24 cellular contexts compared by ENCODE assay signal in genomic region chr15:98763179-98763578, GRCh38.
DNase-seq lines count a peak whose midpoint lies in the region; ATAC-seq, FAIRE-seq and TF ChIP-seq lines count a peak whose summit lies in the region.
"Had no signal": no experiment of that assay in that cellular context is flagged by ENCODE, and none has a peak within 500 bp of the region (broad histone marks: within the 10 kb centered on the region; RNA-seq: fewer than 3 reads in every experiment).

No MANE protein-coding gene starts in this region.

- BruUV-seq in PC-3 (replicated peaks; lab: Mats Ljungman, UMichigan): no TSS peak

- no peaks in the 10 kb centered on the region for H4K20me1 ChIP-seq in PC-3 (ENCODE audit: low read length)

- FAIRE-seq in pancreas (lab: Jason Lieb, UNC): no peak
- FAIRE-seq: endometrium, GM12878, GM19239 had no signal

- ATAC-seq in PC-3: no peak
- peak; percentile 32 to 72 (median 58) for ATAC-seq in pancreas
- ATAC-seq in HG03095 (IDR thresholded peaks at IDR 0.05; ENCODE audit: unreplicated experiment): no peak
- ATAC-seq: activated naive CD8-positive, alpha-beta T cell treated with anti-CD3 and anti-CD28 coated beads, Interleukin-2, amount 50 U/mL, for 24 hours; CD8-positive, alpha-beta T cell; GM12878 had no signal

- H3K9me3 ChIP-seq in HUES48 (ENCODE audit: control insufficient read depth, insufficient read depth, low read length) (no peaks in the 10 kb centered on the region), PC-3 (ENCODE audit: low read length) (no peaks in the 10 kb centered on the region), pancreas (no peaks in the 10 kb centered on the region)
- H3K9me3 ChIP-seq: prostate gland had no signal

- intact Hi-C loops in PC-3 (cut with micrococcal nuclease): no loop called here
- intact Hi-C loops in pancreas (cut with DNase I): no loop called here

- H3K4me1 ChIP-seq in HUES48 (ENCODE audit: control insufficient read depth, insufficient read depth, low read length) (peaks cover 48% of the 10 kb centered on the region), PC-3 (ENCODE audit: insufficient read depth, low read length) (no peaks in the 10 kb centered on the region), pancreas (peaks cover 0 to 16% (median 14%) of the 10 kb centered on the region in 3 donors)

- H3K4me3 ChIP-seq in HUES48 (ENCODE audit: low read depth, low read length): no peak overlapping the region
- no peak overlapping the region for H3K4me3 ChIP-seq in PC-3 (ENCODE audit: low read length)
- no peak overlapping the region for H3K4me3 ChIP-seq in pancreas
- H3K4me3 ChIP-seq: GM12878, prostate gland, SK-N-MC, smooth muscle cell had no signal

- CTCF ChIA-PET in PC-3 (lab: Charles Lee): no interaction called here

- H2AFZ ChIP-seq in PC-3 (ENCODE audit: low read length): no peak overlapping the region

- H3K9me2 ChIP-seq in PC-3 (replicated peaks; ENCODE audit: low read length): no peaks in the 10 kb centered on the region

- H3F3A ChIP-seq in PC-3 (ENCODE audit: low read length, unreplicated experiment): no peaks in the 10 kb centered on the region

- H3K27me3 ChIP-seq in HUES48 (ENCODE audit: control insufficient read depth, insufficient read depth, low read length) (no peaks in the 10 kb centered on the region), PC-3 (ENCODE audit: low read length) (no peaks in the 10 kb centered on the region), pancreas (no peaks in the 10 kb centered on the region)

- no peaks in the 10 kb centered on the region for H3K79me2 ChIP-seq in PC-3 (ENCODE audit: low read length)

- no peak for TF ChIP-seq CTCF in PC-3 (conservative IDR thresholded peaks at IDR 0.05; ENCODE audit: low read depth, low read length)
- no peak for TF ChIP-seq CTCF in pancreas (IDR thresholded peaks at IDR 0.05)

- WGBS in pancreas, 2 donors: 13 to 24% methylated on average over 4 of the region's 4 CpGs

- H3K36me3 ChIP-seq in HUES48 (ENCODE audit: control insufficient read depth, insufficient read depth, low read length) (no peaks in the 10 kb centered on the region), PC-3 (ENCODE audit: low read depth, low read length) (no peaks in the 10 kb centered on the region), pancreas (no peaks in the 10 kb centered on the region)
- H3K36me3 ChIP-seq: prostate gland, WERI-Rb-1 had no signal

- POLR2A ChIA-PET in PC-3 (lab: Charles Lee; ENCODE audit: unreplicated experiment): interaction anchor here (0.7 kb wide), 1 partner anchor 32 kb away, joined by 3 read pairs; no protein-coding TSS in a partner anchor

- H3K9ac ChIP-seq in HUES48 (ENCODE audit: low read depth, low read length) (no peak overlapping the region), PC-3 (ENCODE audit: low read length) (no peak overlapping the region)

- H3K4me2 ChIP-seq in PC-3 (ENCODE audit: low read length): 0 out of 2 replicates have a peak overlapping the region, but pooled peaks have one; percentile 6
- H3K4me2 ChIP-seq: smooth muscle cell had no signal

- DNase-seq in PC-3 (peak; percentile 23), epithelial cell of prostate (ENCODE audit: low read depth, low spot score) (no peak), pancreas (no peak), NCI-H1436 (lab: John Stamatoyannopoulos, UW) (no peak), AG08396 (ENCODE audit: low spot score) (no peak)
- DNase-seq in stimulated activated CD4-positive, alpha-beta T cell treated with anti-CD3 and anti-CD28 coated beads, Interleukin-15, amount 100 ng/mL, for 24 hours: no peak
- DNase-seq: activated CD4-positive, alpha-beta T cell treated with anti-CD3 and anti-CD28 coated beads, Interleukin-2, amount 50 U/mL, for 4 hours; activated CD8-positive, alpha-beta memory T cell treated with anti-CD3 and anti-CD28 coated beads, Interleukin-2, amount 50 U/mL, for 48 hours; activated naive CD8-positive, alpha-beta T cell treated with anti-CD3 and anti-CD28 coated beads, Interleukin-2, amount 50 U/mL, for 24 hours; CD8-positive, alpha-beta T cell; cortex of kidney; Kasumi-1; NCI-H1092; NCI-H2227 treated with DMSO at 0.1 percent for 48 hours; stimulated activated CD4-positive, alpha-beta T cell treated with anti-CD3 and anti-CD28 coated beads, Interleukin-4, amount 100 ng/mL, for 1 hour; WERI-Rb-1 had no signal

- H3K27ac ChIP-seq in HUES48 (ENCODE audit: low read depth, low read length) (peak overlapping the region; percentile 38), PC-3 (ENCODE audit: low read length) (no peak overlapping the region), epithelial cell of prostate (peak overlapping the region; percentile 18), pancreas (peak overlapping the region in 3 of 4 donors; percentile 40 to 62 (median 46))
- H3K27ac ChIP-seq: prostate gland, SK-N-MC, WERI-Rb-1 had no signal

Comparison
In these comparisons a context has a peak if more than half of its experiments do, and no peak if none do; other contexts are left out.
1. ATAC-seq: peak in pancreas (4 of 4); none in PC-3 (single experiment) and HG03095 (single experiment).